ENCODE assay signal across 1 cellular context in genomic region chr19:58607213-58607612, GRCh38.
TF ChIP-seq lines count a peak whose summit lies in the region.

No MANE protein-coding gene starts in this region.

TF ChIP-seq in K562, 482 proteins besides CTCF, POLR2A, EP300 and RAD21:
- TF ChIP-seq CREBBP (IDR thresholded peaks at IDR 0.05; ENCODE audit: low read depth, low read length), result peak; percentile 65
- TF ChIP-seq, protein P1, sequence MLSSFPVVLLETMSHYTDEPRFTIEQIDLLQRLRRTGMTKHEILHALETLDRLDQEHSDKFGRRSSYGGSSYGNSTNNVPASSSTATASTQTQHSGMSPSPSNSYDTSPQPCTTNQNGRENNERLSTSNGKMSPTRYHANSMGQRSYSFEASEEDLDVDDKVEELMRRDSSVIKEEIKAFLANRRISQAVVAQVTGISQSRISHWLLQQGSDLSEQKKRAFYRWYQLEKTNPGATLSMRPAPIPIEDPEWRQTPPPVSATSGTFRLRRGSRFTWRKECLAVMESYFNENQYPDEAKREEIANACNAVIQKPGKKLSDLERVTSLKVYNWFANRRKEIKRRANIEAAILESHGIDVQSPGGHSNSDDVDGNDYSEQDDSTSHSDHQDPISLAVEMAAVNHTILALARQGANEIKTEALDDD (IDR thresholded peaks at IDR 0.05), result 0 out of 2 replicates have a peak, but pooled peaks have one; percentile 29
